10 cellular contexts compared by ENCODE assay signal in genomic region chr6:5506575-5506974, GRCh38.
DNase-seq lines count a peak whose midpoint lies in the region; ATAC-seq and TF ChIP-seq lines count a peak whose summit lies in the region.
"Had no signal": no experiment of that assay in that cellular context is flagged by ENCODE, and none has a peak within 500 bp of the region (broad histone marks: within the 10 kb centered on the region; RNA-seq: fewer than 3 reads in every experiment).

No MANE protein-coding gene starts in this region.

- H3K27ac Mint-ChIP-seq in naive thymus-derived CD8-positive, alpha-beta T cell: peak overlapping the region; percentile 49 to 97 (median 84)

- H3K4me3 Mint-ChIP-seq in naive thymus-derived CD8-positive, alpha-beta T cell: peak overlapping the region; percentile 48 to 85 (median 68)

- POLR2A ChIA-PET in naive thymus-derived CD8-positive, alpha-beta T cell (lab: Charles Lee): interaction anchor here (0.5 to 1.6 kb wide), 3 partner anchors 12 to 161 kb away, joined by 3 to 5 read pairs (median 5); no protein-coding TSS in a partner anchor

- no peak for TF ChIP-seq CTCF in lower lobe of right lung (IDR thresholded peaks at IDR 0.05)

- H3K4me3 ChIP-seq in lower lobe of right lung: no peak overlapping the region

- H3K27ac ChIP-seq in lower lobe of right lung: no peak overlapping the region

- H3K4me1 Mint-ChIP-seq in naive thymus-derived CD8-positive, alpha-beta T cell: peaks cover 18 to 44% (median 32%) of the 10 kb centered on the region in 4 donors

- no peaks in the 10 kb centered on the region for H3K4me1 ChIP-seq in lower lobe of right lung

- no peak for DNase-seq in naive thymus-derived CD8-positive, alpha-beta T cell
- no peak for DNase-seq in GOT3 (lab: John Stamatoyannopoulos, UW)
- DNase-seq in lower lobe of right lung: no peak
- no peak for DNase-seq in inferior parietal cortex (ENCODE audit: extremely low spot score)
- no peak for DNase-seq in NCI-H446 treated with DMSO at 0.1 percent for 48 hours (lab: John Stamatoyannopoulos, UW)
- DNase-seq: activated effector memory CD4-positive, alpha-beta T cell treated with Interleukin-2 at 50 U/mL for 16 hours; GF-D8 had no signal

- H3K27me3 Mint-ChIP-seq in naive thymus-derived CD8-positive, alpha-beta T cell: no peaks in the 10 kb centered on the region

- no peaks in the 10 kb centered on the region for H3K27me3 ChIP-seq in lower lobe of right lung (ENCODE audit: low read depth)

- intact Hi-C loops in lower lobe of right lung (cut with DNase I): no loop called here

- H3K36me3 ChIP-seq in lower lobe of right lung: no peaks in the 10 kb centered on the region

- peak; percentile 12 for ATAC-seq in GM18861 (IDR thresholded peaks at IDR 0.05; ENCODE audit: unreplicated experiment)
- peak; percentile 38 for ATAC-seq in GM21619 (IDR thresholded peaks at IDR 0.05; ENCODE audit: unreplicated experiment)
- peak; percentile 41 for ATAC-seq in HG03432 (IDR thresholded peaks at IDR 0.05; ENCODE audit: unreplicated experiment)
- peak in 1 of 2 donors; percentile 30 for ATAC-seq in naive thymus-derived CD8-positive, alpha-beta T cell
- ATAC-seq in lower lobe of right lung: no peak

- no peaks in the 10 kb centered on the region for H3K9me3 ChIP-seq in lower lobe of right lung

- H3K9me3 Mint-ChIP-seq in naive thymus-derived CD8-positive, alpha-beta T cell: no peaks in the 10 kb centered on the region

- H3K36me3 Mint-ChIP-seq in naive thymus-derived CD8-positive, alpha-beta T cell: peaks cover 0 to 18% (median 0%) of the 10 kb centered on the region in 3 donors

Comparison
In these comparisons a context has a peak if more than half of its experiments do, and no peak if none do; other contexts are left out.
1. ATAC-seq: peak in GM18861 (single experiment), GM21619 (single experiment) and HG03432 (single experiment); none in lower lobe of right lung (0 of 2).